ENCODE assay signal across 1 cellular context in genomic region chr5:88829773-88830172, GRCh38.
TF ChIP-seq lines count a peak whose summit lies in the region.

No MANE protein-coding gene starts in this region.

TF ChIP-seq in WTC11, 78 proteins besides CTCF, POLR2A, EP300 and RAD21 (continued from another document):
- TF ChIP-seq ZNF281 (CRISPR knock-in tag; IDR thresholded peaks at IDR 0.05) (no peak), ATF6 (CRISPR knock-in tag; IDR thresholded peaks at IDR 0.05) (no peak)
